ENCODE assay signal across 34 cellular contexts in the genomic region with DNA sequence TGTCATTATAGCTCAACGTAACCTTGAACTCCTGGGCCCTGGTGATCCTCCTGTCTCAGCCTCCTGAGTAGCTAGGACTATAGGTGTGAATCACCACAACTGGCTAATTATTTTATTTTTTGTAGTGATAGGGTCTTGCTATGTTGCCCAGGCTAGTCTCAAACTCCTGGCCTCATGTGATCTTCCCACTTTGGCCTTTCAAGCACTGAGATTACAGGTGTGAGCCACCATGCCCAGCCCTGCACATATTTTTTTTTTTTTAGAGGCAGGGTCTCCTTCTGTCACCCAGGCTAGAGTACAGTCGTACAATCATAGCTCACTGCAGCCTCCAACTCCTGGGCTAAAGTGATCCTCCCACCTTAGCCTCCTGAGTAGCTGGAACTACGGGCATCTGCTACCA.
"Had no signal": no experiment of that assay in that cellular context is flagged by ENCODE, and none has a peak within 500 bp of the region (broad histone marks: within the 10 kb centered on the region; RNA-seq: fewer than 3 reads in every experiment).

No MANE protein-coding gene starts in this region.

- H3K4me3 ChIP-seq: adrenal gland, body of pancreas, esophagus muscularis mucosa, gastrocnemius medialis had no signal

- H3K9me3 Mint-ChIP-seq: activated CD4-positive, alpha-beta memory T cell treated with anti-CD3 and anti-CD28 coated beads for 36 hours; activated CD4-positive, alpha-beta T cell treated with anti-CD3 and anti-CD28 coated beads, Interleukin-2, amount 10 ng/mL, durations not matched to agents 24 days and 14 days; activated naive CD4-positive, alpha-beta T cell treated with anti-CD3 and anti-CD28 coated beads, Interleukin-2, amount 10 ng/mL, durations not matched to agents 7 days and 5 days; activated naive CD4-positive, alpha-beta T cell treated with anti-CD3 and anti-CD28 coated beads, Interleukin-2, amount 50 U/mL, for 72 hours; activated naive CD8-positive, alpha-beta T cell treated with anti-CD3 and anti-CD28 coated beads, Interleukin-2, amount 50 U/mL, for 24 hours; activated T-helper 1 cell treated with anti-CD3 and anti-CD28 coated beads, Interleukin-12 subunit alpha, Interleukin-12 subunit beta, Interleukin-2, Interleukin-4 antibody, amounts not matched to agents 30 ng/mL and 10 ng/mL and 1 ng/mL, durations not matched to agents 14 hours and 24 hours and 36 hours; effector memory CD8-positive, alpha-beta T cell; T-helper 1 cell treated with Interleukin-12 subunit alpha and Interleukin-12 subunit beta and Interleukin-4 antibody, amounts not matched to agents 30 μg/mL and 1 μg/mL, for 36 hours; T-helper 2 cell treated with Interferon-gamma antibody and Interleukin-4, amounts not matched to agents 5 μg/mL and 100 μg/mL, for 36 hours had no signal

- DNase-seq: activated CD4-positive, alpha-beta memory T cell treated with anti-CD3 and anti-CD28 coated beads for 36 hours; activated CD4-positive, alpha-beta T cell treated with anti-CD3 and anti-CD28 coated beads for 36 hours; activated CD4-positive, alpha-beta T cell treated with anti-CD3 and anti-CD28 coated beads, Interleukin-2, amount 10 ng/mL, durations not matched to agents 24 days and 14 days; activated CD4-positive, CD25-positive, alpha-beta regulatory T cell; activated CD4-positive, CD25-positive, alpha-beta regulatory T cell treated with anti-CD3 and anti-CD28 coated beads, Interleukin-2, amount 50 U/mL, for 72 hours; activated CD8-positive, alpha-beta memory T cell treated with anti-CD3 and anti-CD28 coated beads, Interleukin-2, amount 10 ng/mL, durations not matched to agents 7 days and 5 days; activated CD8-positive, alpha-beta memory T cell treated with anti-CD3 and anti-CD28 coated beads, Interleukin-2, amount 50 U/mL, for 4 hours; activated CD8-positive, alpha-beta T cell treated with anti-CD3 and anti-CD28 coated beads, Interleukin-2, amount 10 ng/mL, durations not matched to agents 7 days and 5 days; activated gamma-delta T cell; activated naive CD4-positive, alpha-beta T cell; activated naive CD4-positive, alpha-beta T cell treated with anti-CD3 and anti-CD28 coated beads, Interleukin-2, amount 10 ng/mL, durations not matched to agents 7 days and 5 days; activated naive CD8-positive, alpha-beta T cell treated with anti-CD3 and anti-CD28 coated beads, Interleukin-2, amount 50 U/mL, for 24 hours; activated T-cell treated with anti-CD3 and anti-CD28 coated beads, Interleukin-2, amount 50 U/mL, for 1 hour; activated T-cell treated with anti-CD3 and anti-CD28 coated beads, Interleukin-2, amount 50 U/mL, for 48 hours; adrenal gland; amygdala; aorta; body of pancreas; caudate nucleus; cortex of kidney; dermis blood vessel endothelial cell; effector CD4-positive, alpha-beta T cell; effector memory CD8-positive, alpha-beta T cell; erythroblast; foreskin keratinocyte; gastrocnemius medialis; glutamatergic neuron; heart left ventricle; T1000 had no signal

- H3K27me3 Mint-ChIP-seq: activated CD4-positive, alpha-beta memory T cell treated with anti-CD3 and anti-CD28 coated beads for 36 hours; activated CD4-positive, alpha-beta T cell treated with anti-CD3 and anti-CD28 coated beads for 36 hours; activated CD4-positive, alpha-beta T cell treated with anti-CD3 and anti-CD28 coated beads, Interleukin-2, amount 10 ng/mL, durations not matched to agents 24 days and 14 days; activated CD8-positive, alpha-beta memory T cell treated with anti-CD3 and anti-CD28 coated beads, Interleukin-2, amount 10 ng/mL, durations not matched to agents 7 days and 5 days; activated naive CD4-positive, alpha-beta T cell treated with anti-CD3 and anti-CD28 coated beads, Interleukin-2, amount 10 ng/mL, durations not matched to agents 7 days and 5 days; activated naive CD8-positive, alpha-beta T cell treated with anti-CD3 and anti-CD28 coated beads, Interleukin-2, amount 50 U/mL, for 24 hours; effector memory CD8-positive, alpha-beta T cell had no signal

- H3K27ac Mint-ChIP-seq: activated CD4-positive, alpha-beta memory T cell treated with anti-CD3 and anti-CD28 coated beads for 36 hours; activated CD4-positive, alpha-beta T cell treated with anti-CD3 and anti-CD28 coated beads for 36 hours; activated CD4-positive, alpha-beta T cell treated with anti-CD3 and anti-CD28 coated beads, Interleukin-2, amount 10 ng/mL, durations not matched to agents 24 days and 14 days; activated CD8-positive, alpha-beta memory T cell treated with anti-CD3 and anti-CD28 coated beads, Interleukin-2, amount 10 ng/mL, durations not matched to agents 7 days and 5 days; activated CD8-positive, alpha-beta T cell treated with anti-CD3 and anti-CD28 coated beads, Interleukin-2, amount 10 ng/mL, durations not matched to agents 7 days and 5 days; activated naive CD4-positive, alpha-beta T cell treated with anti-CD3 and anti-CD28 coated beads, Interleukin-2, amount 10 ng/mL, durations not matched to agents 7 days and 5 days; activated naive CD4-positive, alpha-beta T cell treated with anti-CD3 and anti-CD28 coated beads, Interleukin-2, amount 50 U/mL, for 72 hours; activated T-helper 1 cell treated with anti-CD3 and anti-CD28 coated beads, Interleukin-12 subunit alpha, Interleukin-12 subunit beta, Interleukin-2, Interleukin-4 antibody, amounts not matched to agents 30 ng/mL and 10 ng/mL and 1 ng/mL, durations not matched to agents 14 hours and 24 hours and 36 hours; T-helper 1 cell treated with Interleukin-12 subunit alpha and Interleukin-12 subunit beta and Interleukin-4 antibody, amounts not matched to agents 30 μg/mL and 1 μg/mL, for 36 hours; T-helper 2 cell treated with Interferon-gamma antibody and Interleukin-4, amounts not matched to agents 5 μg/mL and 100 μg/mL, for 36 hours had no signal

- ATAC-seq: activated CD4-positive, alpha-beta T cell treated with anti-CD3 and anti-CD28 coated beads for 36 hours; activated CD8-positive, alpha-beta memory T cell treated with anti-CD3 and anti-CD28 coated beads, Interleukin-2, amount 10 ng/mL, durations not matched to agents 7 days and 5 days; activated CD8-positive, alpha-beta T cell treated with anti-CD3 and anti-CD28 coated beads, Interleukin-2, amount 10 ng/mL, durations not matched to agents 7 days and 5 days; activated naive CD4-positive, alpha-beta T cell treated with anti-CD3 and anti-CD28 coated beads, Interleukin-2, amount 50 U/mL, for 72 hours; activated naive CD8-positive, alpha-beta T cell treated with anti-CD3 and anti-CD28 coated beads, Interleukin-2, amount 50 U/mL, for 24 hours; body of pancreas; effector memory CD8-positive, alpha-beta T cell; foreskin keratinocyte; gastrocnemius medialis; heart left ventricle had no signal

- H3K4me3 Mint-ChIP-seq: activated CD4-positive, alpha-beta memory T cell treated with anti-CD3 and anti-CD28 coated beads for 36 hours; activated CD4-positive, alpha-beta T cell treated with anti-CD3 and anti-CD28 coated beads for 36 hours; activated CD4-positive, alpha-beta T cell treated with anti-CD3 and anti-CD28 coated beads, Interleukin-2, amount 10 ng/mL, durations not matched to agents 24 days and 14 days; activated CD8-positive, alpha-beta memory T cell treated with anti-CD3 and anti-CD28 coated beads, Interleukin-2, amount 10 ng/mL, durations not matched to agents 7 days and 5 days; activated CD8-positive, alpha-beta T cell treated with anti-CD3 and anti-CD28 coated beads, Interleukin-2, amount 10 ng/mL, durations not matched to agents 7 days and 5 days; activated naive CD4-positive, alpha-beta T cell treated with anti-CD3 and anti-CD28 coated beads, Interleukin-2, amount 10 ng/mL, durations not matched to agents 7 days and 5 days; activated naive CD8-positive, alpha-beta T cell treated with anti-CD3 and anti-CD28 coated beads, Interleukin-2, amount 50 U/mL, for 24 hours; activated T-helper 1 cell treated with anti-CD3 and anti-CD28 coated beads, Interleukin-12 subunit alpha, Interleukin-12 subunit beta, Interleukin-2, Interleukin-4 antibody, amounts not matched to agents 30 ng/mL and 10 ng/mL and 1 ng/mL, durations not matched to agents 14 hours and 24 hours and 36 hours; effector memory CD8-positive, alpha-beta T cell; T-helper 1 cell treated with Interleukin-12 subunit alpha and Interleukin-12 subunit beta and Interleukin-4 antibody, amounts not matched to agents 30 μg/mL and 1 μg/mL, for 36 hours; T-helper 2 cell treated with Interferon-gamma antibody and Interleukin-4, amounts not matched to agents 5 μg/mL and 100 μg/mL, for 36 hours had no signal

- H3K27me3 ChIP-seq: adrenal gland, body of pancreas, esophagus muscularis mucosa, foreskin keratinocyte, gastrocnemius medialis, heart left ventricle had no signal

- H3K27ac ChIP-seq: adrenal gland, body of pancreas, esophagus muscularis mucosa, foreskin keratinocyte, gastrocnemius medialis had no signal

- H3K36me3 ChIP-seq: adrenal gland, gastrocnemius medialis had no signal

- H3K9me3 ChIP-seq: adrenal gland, body of pancreas, esophagus muscularis mucosa, gastrocnemius medialis, heart left ventricle had no signal

- H3K4me1 ChIP-seq: foreskin keratinocyte had no signal
